ENCODE assay signal across 8 cellular contexts in genomic region chr9:105693435-105694275, GRCh38. TPM values are rescaled to one million over a fixed set of nuclear protein-coding genes. Genes with fewer than 3 reads are reported as not detected.
DNase-seq lines count a peak whose midpoint lies in the region; ATAC-seq and TF ChIP-seq lines count a peak whose summit lies in the region.

No MANE protein-coding gene starts in this region.

- H3K36me3 ChIP-seq in fibroblast of lung (ENCODE audit: control insufficient read depth, insufficient read depth, low read length) (no peaks in the 10 kb centered on the region), parathyroid adenoma (ENCODE audit: control insufficient read depth, insufficient read depth, low read length) (no peaks in the 10 kb centered on the region)

- DNase-seq in DMS 273 (lab: John Stamatoyannopoulos, UW; ENCODE audit: unreplicated experiment) (peak; percentile 46), DMS 273 treated with DMSO at 0.1 percent for 48 hours (lab: John Stamatoyannopoulos, UW) (no peak), T-helper 17 cell (no peak), fibroblast of lung (ENCODE audit: low read depth in 2 of 2) (no peak), ureter (ENCODE audit: low spot score) (no peak)

- H3K4me3 Mint-ChIP-seq in T-helper 17 cell = peak overlapping the region; percentile 92

- H4K20me1 ChIP-seq in fibroblast of lung (ENCODE audit: control insufficient read depth, extremely low read depth, insufficient read depth, low read length) = no peaks in the 10 kb centered on the region

- ATAC-seq in GM19467 (IDR thresholded peaks at IDR 0.05; ENCODE audit: unreplicated experiment) (peak; percentile 16), HG03469 (IDR thresholded peaks at IDR 0.05; ENCODE audit: unreplicated experiment) (peak; percentile 17), T-helper 17 cell (peak; percentile 1)

- peaks cover 13% of the 10 kb centered on the region for H3K4me1 Mint-ChIP-seq in T-helper 17 cell

- H3K27ac ChIP-seq in fibroblast of lung (ENCODE audit: insufficient read depth, low read length) = no peak overlapping the region
- H3K27ac ChIP-seq in parathyroid adenoma = no peak overlapping the region

- H3K36me3 Mint-ChIP-seq in T-helper 17 cell (ENCODE audit: low read depth) = peaks cover 5% of the 10 kb centered on the region

- H3K27me3 ChIP-seq in fibroblast of lung (ENCODE audit: control insufficient read depth, insufficient read depth, low read length) (peaks cover 9% of the 10 kb centered on the region), parathyroid adenoma (ENCODE audit: control insufficient read depth, insufficient read depth, low read length) (no peaks in the 10 kb centered on the region)

- H2AFZ ChIP-seq in fibroblast of lung (ENCODE audit: low read length) (peak overlapping the region; percentile 72), parathyroid adenoma (peak overlapping the region; percentile 48)

- peak overlapping the region; percentile 99 for H3K4me2 ChIP-seq in fibroblast of lung (ENCODE audit: extremely low read depth, insufficient read depth, low read length)
- H3K4me2 ChIP-seq in parathyroid adenoma (ENCODE audit: low read length) = peak overlapping the region; percentile 97

- H3K27ac Mint-ChIP-seq in T-helper 17 cell = peak overlapping the region; percentile 86

- no peak for TF ChIP-seq CTCF in fibroblast of lung (conservative IDR thresholded peaks at IDR 0.05 in 1 of 2, IDR thresholded peaks at IDR 0.05 in 1 of 2; ENCODE audit: low read depth in 1 of 2, low read length in 2 of 2)
- no peak for TF ChIP-seq CTCF in parathyroid adenoma (IDR thresholded peaks at IDR 0.05)

- H3K4me1 ChIP-seq in fibroblast of lung (ENCODE audit: control insufficient read depth, extremely low read depth, insufficient read depth, low read length) (peaks cover 4% of the 10 kb centered on the region), parathyroid adenoma (no peaks in the 10 kb centered on the region)

- peaks cover 35% of the 10 kb centered on the region for H3K27me3 Mint-ChIP-seq in T-helper 17 cell

- H3K9me3 ChIP-seq in T-helper 17 cell (ENCODE audit: control insufficient read depth, low read length, poor library complexity, severe bottlenecking) = no peaks in the 10 kb centered on the region
- H3K9me3 ChIP-seq in fibroblast of lung (ENCODE audit: control insufficient read depth, insufficient read depth, low read depth, low read length) = no peaks in the 10 kb centered on the region
- H3K9me3 ChIP-seq in parathyroid adenoma (ENCODE audit: control insufficient read depth, low read length) = no peaks in the 10 kb centered on the region

- H3K9ac ChIP-seq in fibroblast of lung (ENCODE audit: insufficient read depth, low read length) (no peak overlapping the region), parathyroid adenoma (no peak overlapping the region)

- H3K4me3 ChIP-seq in fibroblast of lung (replicated peaks in 1 of 4; ENCODE audit: control extremely low read depth in 1 of 4, insufficient read depth in 1 of 4, low read depth in 3 of 4, low read length in 4 of 4) (peak overlapping the region; percentile 65 to 86 (median 78)), parathyroid adenoma (ENCODE audit: low read depth, low read length) (peak overlapping the region; percentile 68)

- no peaks in the 10 kb centered on the region for H3K79me2 ChIP-seq in fibroblast of lung (ENCODE audit: control insufficient read depth, insufficient read depth, low read length)
- H3K79me2 ChIP-seq in parathyroid adenoma = no peaks in the 10 kb centered on the region

RNA-seq across cellular contexts. Expression of gene TMEM38B, which starts 0.7 kb away (rescaled TPM):
- total RNA-seq in T-helper 17 cell (1 to 10 TPM; 5.9 to 9.4 TPM), fibroblast of lung (18.0 and 21.3 TPM in 2 replicates), ureter (11.1 TPM)
- polyA plus RNA-seq in fibroblast of lung = 6.9 and 11.6 TPM in 2 replicates
- polyA plus RNA-seq in fibroblast of lung (2012) = 3.8 and 5.9 TPM in 2 replicates
- 4.3 TPM in 1 of 2 replicates, not detected in the other for polyA minus RNA-seq in fibroblast of lung (ENCODE audit: low replicate concordance)

RNA-seq across cellular contexts. Expression of gene TAL2, which starts 31.4 kb away (rescaled TPM):
- total RNA-seq in T-helper 17 cell (not detected), fibroblast of lung (0.17 TPM in 1 of 2 replicates, not detected in the other), ureter (not detected)
- 0.11 TPM in 1 of 2 replicates, not detected in the other for polyA plus RNA-seq in fibroblast of lung
- not detected in 2 replicates for polyA plus RNA-seq in fibroblast of lung (2012)
- polyA minus RNA-seq in fibroblast of lung (ENCODE audit: low replicate concordance) = not detected in 2 replicates
